15 cellular contexts compared by ENCODE assay signal in the genomic region with DNA sequence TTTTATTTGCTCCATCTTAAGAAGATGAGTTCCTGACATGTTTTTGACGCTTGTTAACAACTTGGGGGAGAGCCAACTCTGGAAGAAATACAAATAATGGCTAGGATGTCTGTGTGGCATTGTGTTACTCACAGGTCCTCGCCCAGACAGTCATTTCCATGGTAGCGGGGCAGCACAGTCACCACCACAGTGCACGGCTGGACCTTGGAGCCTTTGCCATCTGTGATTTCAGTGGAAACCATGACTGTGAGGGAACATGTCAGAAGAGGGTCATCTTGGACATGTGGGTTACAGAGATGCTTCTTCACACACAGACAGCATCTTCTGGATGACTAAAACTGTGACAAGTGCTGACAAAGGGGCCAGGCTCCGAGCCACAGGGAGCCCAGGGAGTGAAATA.
DNase-seq lines count a peak whose midpoint lies in the region; FAIRE-seq and TF ChIP-seq lines count a peak whose summit lies in the region.
"Had no signal": no experiment of that assay in that cellular context is flagged by ENCODE, and none has a peak within 500 bp of the region (broad histone marks: within the 10 kb centered on the region; RNA-seq: fewer than 3 reads in every experiment).

No MANE protein-coding gene starts in this region.

- peaks cover 4% of the 10 kb centered on the region for H3K4me1 ChIP-seq in osteoblast (ENCODE audit: insufficient read depth, low read length)
- H3K4me1 ChIP-seq: suprapubic skin had no signal

- no peak for TF ChIP-seq POLR2A in GM12891 (IDR thresholded peaks at IDR 0.05; ENCODE audit: low read depth, low read length)

- no peaks in the 10 kb centered on the region for H4K20me1 ChIP-seq in osteoblast (ENCODE audit: insufficient read depth, low read length)

- H3K27me3 ChIP-seq in bronchial epithelial cell (ENCODE audit: control insufficient read depth, insufficient read depth, low read length), result no peaks in the 10 kb centered on the region
- no peaks in the 10 kb centered on the region for H3K27me3 ChIP-seq in osteoblast (ENCODE audit: insufficient read depth, low read length)
- H3K27me3 ChIP-seq: suprapubic skin had no signal

- FAIRE-seq in bronchial epithelial cell (lab: Jason Lieb, UNC) (no peak), GM12891 (lab: Jason Lieb, UNC) (no peak)
- FAIRE-seq: A204.1 had no signal

- H3K36me3 ChIP-seq in bronchial epithelial cell (ENCODE audit: control insufficient read depth, insufficient read depth, low read length) (no peaks in the 10 kb centered on the region), osteoblast (ENCODE audit: insufficient read depth, low read length) (no peaks in the 10 kb centered on the region)
- H3K36me3 ChIP-seq: suprapubic skin had no signal

- no peak overlapping the region for H2AFZ ChIP-seq in osteoblast (ENCODE audit: low read length)

- DNase-seq in NCI-H748 (lab: John Stamatoyannopoulos, UW; ENCODE audit: unreplicated experiment), result peak; percentile 31
- no peak for DNase-seq in NCI-H748 treated with DMSO at 0.1 percent for 48 hours (lab: John Stamatoyannopoulos, UW)
- DNase-seq in HT1080 (ENCODE audit: low read depth), result peak; percentile 57
- peak; percentile 81 for DNase-seq in bronchial epithelial cell (ENCODE audit: low read depth)
- peak; percentile 82 for DNase-seq in osteoblast (ENCODE audit: insufficient read length, low spot score, missing footprints)
- no peak for DNase-seq in GM12891 (ENCODE audit: insufficient read length, low spot score)
- DNase-seq in SHP77 (lab: John Stamatoyannopoulos, UW), result no peak
- no peak for DNase-seq in Kasumi-1 (lab: John Stamatoyannopoulos, UW)
- DNase-seq: activated T-cell treated with anti-CD3 and anti-CD28 coated beads, Interleukin-2, amount 50 U/mL, for 24 hours; amygdala; cortex of kidney; NCI-H1048; NCI-H226 had no signal

- H3K4me2 ChIP-seq in osteoblast (ENCODE audit: insufficient read depth, low read length), result no peak overlapping the region

- H3K27ac ChIP-seq in osteoblast (ENCODE audit: low read depth, low read length), result no peak overlapping the region
- H3K27ac ChIP-seq: suprapubic skin had no signal

- no peak for TF ChIP-seq CTCF in bronchial epithelial cell (IDR thresholded peaks at IDR 0.05; ENCODE audit: insufficient read depth, low read length, severe bottlenecking)
- no peak for TF ChIP-seq CTCF in osteoblast (IDR thresholded peaks at IDR 0.05; ENCODE audit: extremely low read depth, low read depth, low read length)

- H3K79me2 ChIP-seq in osteoblast (ENCODE audit: insufficient read depth, low read length), result no peaks in the 10 kb centered on the region

- no peaks in the 10 kb centered on the region for H3K9me3 ChIP-seq in osteoblast (ENCODE audit: low read depth, low read length)
- H3K9me3 ChIP-seq: suprapubic skin had no signal

- H3K4me3 ChIP-seq in bronchial epithelial cell (ENCODE audit: low read depth, low read length) (no peak overlapping the region), osteoblast (ENCODE audit: insufficient read depth, low read length) (no peak overlapping the region)
- H3K4me3 ChIP-seq: suprapubic skin had no signal

TF ChIP-seq in GM12891, 5 proteins besides CTCF, POLR2A, EP300 and RAD21:
- no peak for TF ChIP-seq TAF1 (IDR thresholded peaks at IDR 0.05; ENCODE audit: low read depth, low read length)
- no peak for TF ChIP-seq SPI1 (IDR thresholded peaks at IDR 0.05; ENCODE audit: low read depth, low read length)
- no peak for TF ChIP-seq POU2F2 (IDR thresholded peaks at IDR 0.05; ENCODE audit: low read depth, low read length)
- TF ChIP-seq POLR2AphosphoS5 (IDR thresholded peaks at IDR 0.05; ENCODE audit: low read depth, low read length), result no peak
- TF ChIP-seq PAX5 (IDR thresholded peaks at IDR 0.05; ENCODE audit: insufficient read depth, low read length, severe bottlenecking), result no peak

Comparison
In these comparisons a context has a peak if more than half of its experiments do, and no peak if none do; other contexts are left out.
1. DNase-seq: peak in NCI-H748 (single experiment), HT1080 (single experiment), bronchial epithelial cell (single experiment) and osteoblast (single experiment); none in NCI-H748 treated with DMSO at 0.1 percent for 48 hours (single experiment), GM12891 (single experiment), SHP77 (0 of 2) and Kasumi-1 (0 of 2).